ENCODE assay signal across 8 cellular contexts in the genomic region with DNA sequence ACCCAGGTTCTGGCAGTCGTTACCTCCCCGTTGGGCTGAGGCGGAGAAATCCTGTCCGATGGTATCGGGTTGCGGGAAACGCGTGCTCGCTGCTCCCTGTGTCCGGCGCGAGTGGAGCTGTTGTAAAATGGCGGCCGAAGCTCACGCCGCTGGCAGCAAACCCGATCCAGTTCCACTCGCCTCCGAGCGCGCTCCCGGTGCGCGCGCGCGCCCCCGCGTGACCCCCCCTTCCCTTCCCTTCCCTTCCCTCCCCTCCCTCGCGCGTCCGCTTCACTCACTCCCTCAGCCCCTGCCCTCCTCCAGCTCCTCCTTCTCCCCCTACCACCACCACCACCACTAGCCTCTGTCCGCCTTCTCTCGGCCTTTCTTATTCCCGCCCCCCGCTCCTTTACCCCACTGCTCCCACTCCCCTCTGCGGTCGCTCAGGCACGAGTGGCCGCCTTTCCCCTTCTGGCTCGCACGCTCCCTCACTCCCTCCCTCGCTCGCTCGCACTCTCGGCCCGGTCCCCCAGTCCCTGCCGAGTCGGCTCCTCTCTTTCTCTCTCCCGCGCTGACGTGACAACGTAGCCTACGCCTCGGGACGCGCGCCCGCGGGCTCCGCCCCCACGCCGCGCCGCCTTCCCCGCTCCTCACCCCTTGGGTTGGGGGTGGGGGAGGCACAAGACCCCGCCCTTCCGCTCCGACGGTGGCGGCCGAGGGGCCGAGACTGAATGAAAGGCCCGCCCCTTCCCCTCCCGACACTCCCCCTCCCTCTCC. TPM values are rescaled to one million over a fixed set of nuclear protein-coding genes. Genes with fewer than 3 reads are reported as not detected.
A peak's percentile ranks its signal among the peaks of the same experiment; 100 is the strongest.
DNase-seq lines count a peak whose midpoint lies in the region; ATAC-seq and TF ChIP-seq lines count a peak whose summit lies in the region.

A gene (minus strand): TSS at position 113 of the 756 bp plus-strand sequence. CDS start 1,447 bp downstream, outside the sequence.

- H3K27ac ChIP-seq in mesenchymal stem cell (ENCODE audit: low read length, poor library complexity, severe bottlenecking): peak within 1 kb of the TSS; percentile 100

- H3K79me1 ChIP-seq in mesenchymal stem cell (replicated peaks; ENCODE audit: low read length, poor library complexity, severe bottlenecking): no peaks in the 10 kb centered on the region

- peak within 1 kb of the TSS in 1 of 2 experiments; percentile 100 for H3K14ac ChIP-seq in mesenchymal stem cell (ENCODE audit: low read length in 2 of 2)

- no peaks in the 10 kb centered on the region for H3K27me3 Mint-ChIP-seq in Caco-2 (ENCODE audit: insufficient read depth, unreplicated experiment)
- no peaks in the 10 kb centered on the region for H3K27me3 Mint-ChIP-seq in effector memory CD8-positive, alpha-beta T cell

- CTCF ChIA-PET in Caco-2 (lab: Charles Lee): interaction anchor here (0.6 to 0.8 kb wide), 2 partner anchors 36 to 50 kb away, joined by 3 to 4 read pairs; a partner anchor contains a TSS

- H4K91ac ChIP-seq in mesenchymal stem cell (ENCODE audit: low read length): peak within 1 kb of the TSS; percentile 100

- DNase-seq in Caco-2 (peak; percentile 98 to 99), HUDEP-2 (lab: John Stamatoyannopoulos, UW; ENCODE audit: unreplicated experiment in 76 of 76) (peak; percentile 82 to 100 (median 99)), NOMO-1 treated with dmso at 0.1 percent for 144 hours (lab: John Stamatoyannopoulos, UW; ENCODE audit: unreplicated experiment) (peak; percentile 90), mesenchymal stem cell (peak; percentile 99)
- DNase-seq in activated CD8-positive, alpha-beta memory T cell treated with anti-CD3 and anti-CD28 coated beads for 48 hours (ENCODE audit: low read depth in 2 of 3, low spot score in 2 of 3): peak; percentile 91 to 98 (median 92)
- peak; percentile 98 to 99 (median 98) for DNase-seq in effector memory CD8-positive, alpha-beta T cell
- DNase-seq in stimulated activated CD8-positive, alpha-beta memory T cell treated with anti-CD3 and anti-CD28 coated beads, Interleukin-12 subunit alpha, Interleukin-12 subunit beta, amount 100 ng/mL, for 24 hours (ENCODE audit: extremely low read depth): peak; percentile 98

- peaks cover 26% of the 10 kb centered on the region for H3K4me1 ChIP-seq in Caco-2
- H3K4me1 ChIP-seq in mesenchymal stem cell (ENCODE audit: control insufficient read depth, insufficient read depth, low read depth, low read length): peaks cover 4% of the 10 kb centered on the region

- peak within 1 kb of the TSS; percentile 100 for H3K4me3 ChIP-seq in Caco-2 (ENCODE audit: low read depth, low read length)
- H3K4me3 ChIP-seq in mesenchymal stem cell (ENCODE audit: insufficient read depth in 1 of 2, low read depth in 1 of 2, low read length in 2 of 2): peak within 1 kb of the TSS; percentile 99

- intact Hi-C loops in Caco-2 (cut with micrococcal nuclease; ENCODE audit: unreplicated experiment): loop anchor here (1.0 to 2.0 kb wide), 3 partner anchors 30 to 49 kb away; no protein-coding TSS in a partner anchor

- H2BK12ac ChIP-seq in mesenchymal stem cell (ENCODE audit: low read length in 2 of 2): peak within 1 kb of the TSS in 1 of 2 experiments; percentile 92

- peak within 1 kb of the TSS; percentile 99 for H2BK120ac ChIP-seq in mesenchymal stem cell (ENCODE audit: low read depth, low read length)

- no peaks in the 10 kb centered on the region for H3K27me3 ChIP-seq in Caco-2 (replicated peaks; ENCODE audit: control insufficient read depth, insufficient read depth, low read length)
- H3K27me3 ChIP-seq in mesenchymal stem cell (ENCODE audit: control insufficient read depth in 1 of 2, insufficient read depth in 1 of 2, low read length in 2 of 2): no peaks in the 10 kb centered on the region

- peak within 1 kb of the TSS; percentile 99 to 100 for H3K18ac ChIP-seq in mesenchymal stem cell (ENCODE audit: low read depth in 1 of 2, low read length in 2 of 2)

- H3K9me3 ChIP-seq in Caco-2 (no peaks in the 10 kb centered on the region), mesenchymal stem cell (ENCODE audit: control insufficient read depth, low read length) (no peaks in the 10 kb centered on the region)

- H3K36me3 Mint-ChIP-seq in Caco-2 (ENCODE audit: insufficient read depth, unreplicated experiment): peaks cover 62% of the 10 kb centered on the region
- H3K36me3 Mint-ChIP-seq in effector memory CD8-positive, alpha-beta T cell (ENCODE audit: insufficient read depth): peaks cover 49% of the 10 kb centered on the region

- POLR2A ChIA-PET in Caco-2 (lab: Charles Lee): interaction anchor here (0.5 to 4.4 kb wide), 14 partner anchors 10 to 1073 kb away, joined by 3 to 153 read pairs (median 6); a partner anchor contains a TSS

- peak; percentile 70 for ATAC-seq in GM21390 (IDR thresholded peaks at IDR 0.05; ENCODE audit: unreplicated experiment)
- ATAC-seq in effector memory CD8-positive, alpha-beta T cell (replicated peaks): peak; percentile 78

- H3K4me1 Mint-ChIP-seq in Caco-2 (ENCODE audit: low read depth, unreplicated experiment): peaks cover 40% of the 10 kb centered on the region
- H3K4me1 Mint-ChIP-seq in effector memory CD8-positive, alpha-beta T cell (ENCODE audit: low read depth in 2 of 2): peaks cover 39% of the 10 kb centered on the region in 2 donors

- peak within 1 kb of the TSS; percentile 99 for H3K4me3 Mint-ChIP-seq in Caco-2 (ENCODE audit: unreplicated experiment)
- peak within 1 kb of the TSS; percentile 90 to 92 for H3K4me3 Mint-ChIP-seq in effector memory CD8-positive, alpha-beta T cell

- H3K36me3 ChIP-seq in Caco-2 (ENCODE audit: control insufficient read depth, insufficient read depth, low read length) (no peaks in the 10 kb centered on the region; the same call in none of the 2 replicates), mesenchymal stem cell (ENCODE audit: control insufficient read depth in 1 of 2, insufficient read depth in 2 of 2, low read depth in 1 of 2, low read length in 2 of 2) (peaks cover 11 to 29% of the 10 kb centered on the region in 2 experiments)

- H2AFZ ChIP-seq in mesenchymal stem cell (ENCODE audit: low read depth, low read length): peak within 1 kb of the TSS; percentile 95

- TF ChIP-seq CTCF in Caco-2 (IDR thresholded peaks at IDR 0.05; ENCODE audit: insufficient read depth in 1 of 2, low read depth in 1 of 2, low read length in 1 of 2, severe bottlenecking in 1 of 2, unreplicated experiment in 1 of 2): no peak

- H3K27ac Mint-ChIP-seq in Caco-2 (ENCODE audit: unreplicated experiment): peak within 1 kb of the TSS; percentile 74
- peak within 1 kb of the TSS; percentile 97 to 99 for H3K27ac Mint-ChIP-seq in effector memory CD8-positive, alpha-beta T cell

- H3K9ac ChIP-seq in mesenchymal stem cell (ENCODE audit: low read length): peak within 1 kb of the TSS; percentile 96

- under 1% methylated on average over 54 of the region's 76 CpGs for WGBS in mesenchymal stem cell

- H2BK5ac ChIP-seq in mesenchymal stem cell (ENCODE audit: low read depth, low read length, poor library complexity, severe bottlenecking): peak within 1 kb of the TSS; percentile 98

- peak within 1 kb of the TSS; percentile 74 for H3K4me2 ChIP-seq in mesenchymal stem cell (ENCODE audit: low read length, poor library complexity, severe bottlenecking)

- H3K4ac ChIP-seq in mesenchymal stem cell (ENCODE audit: low read depth in 1 of 2, low read length in 2 of 2): peak within 1 kb of the TSS; percentile 98 to 100

- peak within 1 kb of the TSS; percentile 95 for H2AK5ac ChIP-seq in mesenchymal stem cell (ENCODE audit: low read length, severe bottlenecking)

- peak within 1 kb of the TSS; percentile 99 for H2BK15ac ChIP-seq in mesenchymal stem cell (ENCODE audit: low read depth, poor library complexity, severe bottlenecking)

- peak within 1 kb of the TSS; percentile 98 for H4K8ac ChIP-seq in mesenchymal stem cell (ENCODE audit: low read length)

- H3K9me3 Mint-ChIP-seq in Caco-2 (ENCODE audit: unreplicated experiment): no peaks in the 10 kb centered on the region
- no peaks in the 10 kb centered on the region for H3K9me3 Mint-ChIP-seq in effector memory CD8-positive, alpha-beta T cell

- no TSS peak for BruUV-seq in Caco-2 (replicated peaks; lab: Mats Ljungman, UMichigan)

- peak within 1 kb of the TSS; percentile 100 for H3K23ac ChIP-seq in mesenchymal stem cell (ENCODE audit: low read length in 2 of 2)

RNA-seq across cellular contexts. Expression of the gene that starts here (rescaled TPM):
- 132 and 145 TPM in 2 replicates for total RNA-seq in Caco-2 (2022)
- 96.5 TPM for polyA plus RNA-seq in mesenchymal stem cell (2013, experiment 1 of 2)
- polyA plus RNA-seq in mesenchymal stem cell (2013, experiment 2 of 2): 101 TPM

Comparison
In these comparisons a context has a peak if more than half of its experiments do, and no peak if none do; other contexts are left out.
1. Peak in every context shown above with its lines: DNase-seq, ATAC-seq, H3K4me3 ChIP-seq and H3K27ac ChIP-seq.